ENCODE assay signal across 11 cellular contexts in genomic region chr2:164761737-164762460, GRCh38.
DNase-seq lines count a peak whose midpoint lies in the region; ATAC-seq and TF ChIP-seq lines count a peak whose summit lies in the region.
"Had no signal": no experiment of that assay in that cellular context is flagged by ENCODE, and none has a peak within 500 bp of the region (broad histone marks: within the 10 kb centered on the region; RNA-seq: fewer than 3 reads in every experiment).

No MANE protein-coding gene starts in this region.

- ATAC-seq in GM18868 (IDR thresholded peaks at IDR 0.05; ENCODE audit: unreplicated experiment) (peak; percentile 3), GM21737 (IDR thresholded peaks at IDR 0.05; ENCODE audit: unreplicated experiment) (peak; percentile 13), HG03520 (IDR thresholded peaks at IDR 0.05; ENCODE audit: unreplicated experiment) (peak; percentile 19), HG03469 (IDR thresholded peaks at IDR 0.05; ENCODE audit: unreplicated experiment) (no peak)

- H3K4me1 Mint-ChIP-seq in mesothelial cell of epicardium (peaks cover 34% of the 10 kb centered on the region), immature natural killer cell (no peaks in the 10 kb centered on the region)

- DNase-seq in mesothelial cell of epicardium (ENCODE audit: low spot score in 2 of 2, unreplicated experiment in 2 of 2) (no peak), immature natural killer cell (no peak), AML-193 (lab: John Stamatoyannopoulos, UW) (no peak)
- DNase-seq: activated CD4-positive, alpha-beta T cell treated with anti-CD3 and anti-CD28 coated beads, Interleukin-2, amount 10 ng/mL, durations not matched to agents 24 days and 14 days; CD4-positive, alpha-beta T cell; NCI-H1105; stimulated activated CD4-positive, alpha-beta T cell treated with anti-CD3 and anti-CD28 coated beads, Interleukin-4, amount 100 ng/mL, for 1 hour had no signal

- H3K9me3 Mint-ChIP-seq in mesothelial cell of epicardium = peaks cover 4% of the 10 kb centered on the region
- no peaks in the 10 kb centered on the region for H3K9me3 Mint-ChIP-seq in immature natural killer cell
- H3K9me3 Mint-ChIP-seq: activated CD4-positive, alpha-beta T cell treated with anti-CD3 and anti-CD28 coated beads, Interleukin-2, amount 10 ng/mL, durations not matched to agents 24 days and 14 days; CD4-positive, alpha-beta T cell had no signal

- H3K4me3 Mint-ChIP-seq in mesothelial cell of epicardium = no peak overlapping the region
- no peak overlapping the region for H3K4me3 Mint-ChIP-seq in immature natural killer cell
- H3K4me3 Mint-ChIP-seq: activated CD4-positive, alpha-beta T cell treated with anti-CD3 and anti-CD28 coated beads, Interleukin-2, amount 10 ng/mL, durations not matched to agents 24 days and 14 days; CD4-positive, alpha-beta T cell had no signal

- H3K27ac Mint-ChIP-seq in mesothelial cell of epicardium = peak overlapping the region; percentile 47
- H3K27ac Mint-ChIP-seq in immature natural killer cell = no peak overlapping the region
- H3K27ac Mint-ChIP-seq: activated CD4-positive, alpha-beta T cell treated with anti-CD3 and anti-CD28 coated beads, Interleukin-2, amount 10 ng/mL, durations not matched to agents 24 days and 14 days; CD4-positive, alpha-beta T cell had no signal

- no peaks in the 10 kb centered on the region for H3K27me3 Mint-ChIP-seq in mesothelial cell of epicardium (ENCODE audit: low read depth)
- peaks cover 0 to 2% (median 0%) of the 10 kb centered on the region in 3 donors for H3K27me3 Mint-ChIP-seq in immature natural killer cell (ENCODE audit: low read depth in 3 of 3)
- H3K27me3 Mint-ChIP-seq: activated CD4-positive, alpha-beta T cell treated with anti-CD3 and anti-CD28 coated beads, Interleukin-2, amount 10 ng/mL, durations not matched to agents 24 days and 14 days; CD4-positive, alpha-beta T cell had no signal

- TF ChIP-seq CTCF in mesothelial cell of epicardium (IDR thresholded peaks at IDR 0.05; ENCODE audit: unreplicated experiment) = no peak

- H3K36me3 Mint-ChIP-seq in mesothelial cell of epicardium (peaks cover 6% of the 10 kb centered on the region), immature natural killer cell (no peaks in the 10 kb centered on the region)
